ENCODE assay signal across 24 cellular contexts in genomic region chr18:76979906-76980305, GRCh38.
DNase-seq lines count a peak whose midpoint lies in the region; ATAC-seq, FAIRE-seq and TF ChIP-seq lines count a peak whose summit lies in the region.
"Had no signal": no experiment of that assay in that cellular context is flagged by ENCODE, and none has a peak within 500 bp of the region (broad histone marks: within the 10 kb centered on the region; RNA-seq: fewer than 3 reads in every experiment).

No MANE protein-coding gene starts in this region.

- H3K18ac ChIP-seq in mesendoderm (ENCODE audit: low read length), result no peak overlapping the region

- ATAC-seq in T-helper 17 cell, result no peak
- ATAC-seq: activated naive CD4-positive, alpha-beta T cell treated with anti-CD3 and anti-CD28 coated beads, Interleukin-2, amount 50 U/mL, for 72 hours; activated T-helper 17 cell treated with anti-CD3 and anti-CD28 coated beads, Interleukin-2, amount 50 U/mL, for 72 hours; HCT116; SK-N-SH treated with all-trans-retinoic acid at 6 μM for 48 hours had no signal

- no peak overlapping the region for H3K4ac ChIP-seq in mesendoderm (ENCODE audit: low read depth, low read length)

- no peak overlapping the region for H4K8ac ChIP-seq in mesendoderm (ENCODE audit: low read depth, low read length)

- no peaks in the 10 kb centered on the region for H4K20me1 ChIP-seq in DOHH2 (ENCODE audit: control insufficient read depth, insufficient read depth, low read depth, low read length)

- no peaks in the 10 kb centered on the region for H3K36me3 Mint-ChIP-seq in T-helper 17 cell (ENCODE audit: low read depth)
- H3K36me3 Mint-ChIP-seq in osteocyte (ENCODE audit: unreplicated experiment), result peaks cover 13% of the 10 kb centered on the region
- H3K36me3 Mint-ChIP-seq: activated naive CD4-positive, alpha-beta T cell treated with anti-CD3 and anti-CD28 coated beads, Interleukin-2, amount 50 U/mL, for 72 hours had no signal

- peaks cover 42% of the 10 kb centered on the region for H3F3A ChIP-seq in DOHH2 (ENCODE audit: control insufficient read depth, insufficient read depth)

- DNase-seq in T-helper 17 cell (no peak), ecto neural progenitor cell (ENCODE audit: low spot score) (peak; percentile 30), osteocyte (ENCODE audit: extremely low spot score, unreplicated experiment) (peak; percentile 64), NCI-H526 (lab: John Stamatoyannopoulos, UW) (no peak), mesendoderm (no peak), RCC 7860 (ENCODE audit: low spot score) (no peak)
- DNase-seq in activated CD4-positive, CD25-positive, alpha-beta regulatory T cell (lab: John Stamatoyannopoulos, UW), result no peak
- DNase-seq: ACHN; activated CD4-positive, alpha-beta T cell treated with anti-CD3 and anti-CD28 coated beads for 4 hours; aorta; mesenchymal stem cell; NCI-H1105 treated with DMSO at 0.1 percent for 48 hours; NCI-H2029 treated with DMSO at 0.1 percent for 48 hours; NCI-H226; NCI-H748 treated with DMSO at 0.1 percent for 48 hours; OCI-M1; stimulated activated CD4-positive, alpha-beta T cell treated with anti-CD3 and anti-CD28 coated beads, Interleukin-2, amount 100 ng/mL, for 24 hours had no signal

- H3K4me3 ChIP-seq in DOHH2 (ENCODE audit: low read length) (peak overlapping the region; percentile 86), mesendoderm (ENCODE audit: low read length) (no peak overlapping the region)
- H3K4me3 ChIP-seq: cardiac muscle cell, smooth muscle cell had no signal

- H3K4me3 Mint-ChIP-seq in T-helper 17 cell (no peak overlapping the region), osteocyte (ENCODE audit: unreplicated experiment) (no peak overlapping the region)
- H3K4me3 Mint-ChIP-seq: activated T-helper 17 cell treated with anti-CD3 and anti-CD28 coated beads, Interleukin-2, amount 50 U/mL, for 72 hours had no signal

- no peaks in the 10 kb centered on the region for H3K9me2 ChIP-seq in DOHH2 (replicated peaks; ENCODE audit: control insufficient read depth, low read length)

- no peak overlapping the region for H2AK5ac ChIP-seq in mesendoderm (ENCODE audit: low read length)

- no peak overlapping the region for H3K9ac ChIP-seq in mesendoderm (ENCODE audit: low read length)

- no peaks in the 10 kb centered on the region for H3K79me1 ChIP-seq in mesendoderm (ENCODE audit: low read length)

- no peak overlapping the region for H3K56ac ChIP-seq in mesendoderm (ENCODE audit: low read length)

- H3K27ac Mint-ChIP-seq in T-helper 17 cell (peak overlapping the region; percentile 56), osteocyte (ENCODE audit: unreplicated experiment) (no peak overlapping the region)
- H3K27ac Mint-ChIP-seq: activated T-helper 17 cell treated with anti-CD3 and anti-CD28 coated beads, Interleukin-2, amount 50 U/mL, for 72 hours had no signal

- no peak for TF ChIP-seq CTCF in DOHH2 (IDR thresholded peaks at IDR 0.05; ENCODE audit: low read depth, low read length, poor library complexity, severe bottlenecking)
- no peak for TF ChIP-seq CTCF in osteocyte (IDR thresholded peaks at IDR 0.05)

- peaks cover 6% of the 10 kb centered on the region for H3K79me2 ChIP-seq in DOHH2 (ENCODE audit: control insufficient read depth, low read length)
- H3K79me2 ChIP-seq in mesendoderm (ENCODE audit: control insufficient read depth, insufficient read depth, low read length), result no peaks in the 10 kb centered on the region

- H3K4me1 Mint-ChIP-seq in T-helper 17 cell (peaks cover 7% of the 10 kb centered on the region), osteocyte (ENCODE audit: unreplicated experiment) (peaks cover 4% of the 10 kb centered on the region)
- H3K4me1 Mint-ChIP-seq: activated T-helper 17 cell treated with anti-CD3 and anti-CD28 coated beads, Interleukin-2, amount 50 U/mL, for 72 hours had no signal

- FAIRE-seq in RCC 7860 (lab: Jason Lieb, UNC), result no peak

- no peak overlapping the region for H4K5ac ChIP-seq in mesendoderm (ENCODE audit: low read length)

- no peak overlapping the region for H2BK120ac ChIP-seq in mesendoderm (ENCODE audit: low read depth, low read length)

- H3K23ac ChIP-seq in mesendoderm (ENCODE audit: low read length), result no peak overlapping the region

- H2BK5ac ChIP-seq in mesendoderm (ENCODE audit: low read length), result no peak overlapping the region

- no peaks in the 10 kb centered on the region for H3K9me3 Mint-ChIP-seq in osteocyte (ENCODE audit: unreplicated experiment)
- H3K9me3 Mint-ChIP-seq: activated naive CD4-positive, alpha-beta T cell treated with anti-CD3 and anti-CD28 coated beads, Interleukin-2, amount 50 U/mL, for 72 hours; activated T-helper 17 cell treated with anti-CD3 and anti-CD28 coated beads, Interleukin-2, amount 50 U/mL, for 72 hours had no signal

- H3K4me1 ChIP-seq in DOHH2 (ENCODE audit: control insufficient read depth, low read length) (peaks cover 73% of the 10 kb centered on the region), mesendoderm (ENCODE audit: control insufficient read depth, low read depth, low read length) (no peaks in the 10 kb centered on the region)

- H3K27me3 Mint-ChIP-seq in T-helper 17 cell, result no peaks in the 10 kb centered on the region
- H3K27me3 Mint-ChIP-seq in osteocyte (ENCODE audit: unreplicated experiment), result no peaks in the 10 kb centered on the region
- H3K27me3 Mint-ChIP-seq: activated T-helper 17 cell treated with anti-CD3 and anti-CD28 coated beads, Interleukin-2, amount 50 U/mL, for 72 hours had no signal

- no CpG with 5 or more reads among the region's 17 CpGs for WGBS in mesendoderm (ENCODE audit: extremely low coverage, insufficient coverage, low lambda C conversion rate)

- H3K9me3 ChIP-seq in DOHH2 (ENCODE audit: control insufficient read depth, insufficient read depth, low read length), result no peaks in the 10 kb centered on the region
- peaks cover 2% of the 10 kb centered on the region for H3K9me3 ChIP-seq in T-helper 17 cell (ENCODE audit: control insufficient read depth, low read length, poor library complexity, severe bottlenecking)

- H3K27ac ChIP-seq in DOHH2 (ENCODE audit: low read depth, low read length) (peak overlapping the region; percentile 98), mesendoderm (ENCODE audit: low read depth, low read length) (no peak overlapping the region)
- H3K27ac ChIP-seq: cardiac muscle cell had no signal

- no peak overlapping the region for H2BK15ac ChIP-seq in mesendoderm (replicated peaks; ENCODE audit: low read depth)

- H3K27me3 ChIP-seq in DOHH2 (ENCODE audit: control insufficient read depth, low read length) (no peaks in the 10 kb centered on the region), mesendoderm (ENCODE audit: insufficient read depth, low read length, poor library complexity) (no peaks in the 10 kb centered on the region)
- H3K27me3 ChIP-seq: cardiac muscle cell had no signal

- peak overlapping the region; percentile 70 for H3K4me2 ChIP-seq in DOHH2 (ENCODE audit: low read length)
- H3K4me2 ChIP-seq in mesendoderm (ENCODE audit: low read length), result no peak overlapping the region
- H3K4me2 ChIP-seq: smooth muscle cell had no signal

- H3K36me3 ChIP-seq in DOHH2 (ENCODE audit: control insufficient read depth, low read length), result peaks cover 27% of the 10 kb centered on the region
- no peaks in the 10 kb centered on the region for H3K36me3 ChIP-seq in mesendoderm (ENCODE audit: control insufficient read depth, insufficient read depth, low read length)
- H3K36me3 ChIP-seq: cardiac muscle cell had no signal

Comparison
In these comparisons a context has a peak if more than half of its experiments do, and no peak if none do; other contexts are left out.
1. DNase-seq: peak in ecto neural progenitor cell (single experiment) and osteocyte (single experiment); none in T-helper 17 cell (0 of 3), NCI-H526 (0 of 2), mesendoderm (single experiment), activated CD4-positive, CD25-positive, alpha-beta regulatory T cell (0 of 4) and RCC 7860 (single experiment).